ENCODE assay signal across 1 cellular context in the genomic region with DNA sequence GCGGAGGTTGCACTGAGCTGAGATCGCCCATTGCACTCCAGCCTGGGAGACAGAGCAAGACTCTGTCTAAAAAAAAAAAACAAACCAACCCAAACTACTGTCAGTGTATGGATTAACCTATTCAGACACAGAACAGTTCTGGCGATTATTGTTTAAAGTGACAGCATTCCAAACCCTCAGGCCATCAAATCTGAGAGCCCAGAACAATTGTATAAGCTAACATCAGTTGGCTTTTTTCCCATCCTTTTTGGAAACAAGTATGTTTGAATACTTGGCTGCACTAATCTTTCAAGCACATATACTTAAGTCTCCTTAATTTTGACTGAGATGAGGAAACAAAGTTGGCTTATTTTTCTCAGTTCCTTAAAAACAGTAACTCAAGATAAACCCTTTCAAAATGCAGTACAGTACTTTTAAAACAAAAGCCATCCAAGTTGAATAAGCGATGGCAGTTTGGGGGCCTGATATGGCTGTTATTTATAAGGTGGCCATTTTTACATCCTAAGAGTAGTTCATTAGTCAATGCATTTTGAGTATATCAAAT.
TF ChIP-seq lines count a peak whose summit lies in the region.

No MANE protein-coding gene starts in this region.

TF ChIP-seq in HepG2, 621 proteins besides CTCF, POLR2A, EP300 and RAD21:
- TF ChIP-seq SOX13 (IDR thresholded peaks at IDR 0.05): no peak
- no peak for TF ChIP-seq SOX13 (CRISPR knock-in tag; conservative IDR thresholded peaks at IDR 0.05 in 1 of 2, IDR thresholded peaks at IDR 0.05 in 1 of 2)
